Comparison of ENCODE assay signal across 8 cellular contexts in the genomic region with DNA sequence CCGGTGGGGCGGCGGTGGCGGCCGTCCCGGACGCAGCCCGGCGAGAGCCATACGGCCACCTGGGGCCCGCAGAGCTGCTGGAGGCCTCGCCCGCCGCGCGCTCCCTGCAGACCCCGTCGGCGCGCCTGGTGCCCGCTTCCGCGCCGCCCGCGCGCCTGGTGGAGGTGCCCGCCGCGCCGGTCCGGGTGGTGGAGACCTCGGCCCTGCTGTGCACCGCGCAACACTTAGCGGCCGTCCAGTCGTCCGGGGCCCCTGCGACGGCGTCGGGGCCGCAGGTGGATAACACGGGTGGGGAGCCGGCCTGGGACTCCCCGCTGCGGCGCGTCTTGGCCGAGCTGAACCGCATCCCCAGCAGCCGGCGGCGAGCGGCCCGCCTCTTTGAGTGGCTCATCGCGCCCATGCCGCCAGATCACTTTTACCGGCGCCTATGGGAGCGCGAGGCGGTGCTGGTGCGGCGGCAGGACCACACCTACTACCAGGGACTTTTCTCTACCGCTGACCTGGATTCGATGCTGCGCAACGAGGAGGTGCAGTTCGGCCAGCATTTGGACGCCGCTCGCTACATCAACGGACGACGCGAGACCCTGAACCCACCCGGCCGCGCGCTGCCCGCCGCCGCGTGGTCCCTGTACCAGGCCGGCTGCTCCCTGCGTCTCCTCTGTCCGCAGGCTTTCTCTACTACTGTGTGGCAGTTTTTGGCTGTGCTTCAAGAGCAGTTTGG. TPM values are rescaled to one million over a fixed set of nuclear protein-coding genes. Genes with fewer than 3 reads are reported as not detected.
DNase-seq lines count a peak whose midpoint lies in the region; ATAC-seq and TF ChIP-seq lines count a peak whose summit lies in the region.

No MANE protein-coding gene starts in this region.

- BruUV-seq in IMR-90 (replicated peaks; lab: Mats Ljungman, UMichigan), result no TSS peak

- ATAC-seq in GM21526 (IDR thresholded peaks at IDR 0.05; ENCODE audit: low FRiP score, unreplicated experiment) (peak; percentile 50), IMR-90 (ENCODE audit: low read depth) (peak; percentile 70), sciatic nerve (peak; percentile 18)
- ATAC-seq in activated naive CD8-positive, alpha-beta T cell treated with anti-CD3 and anti-CD28 coated beads, Interleukin-2, amount 10 ng/mL, durations not matched to agents 7 days and 5 days (ENCODE audit: low read depth), result peak; percentile 63

- H3K79me1 ChIP-seq in IMR-90 (ENCODE audit: low read depth in 1 of 2, low read length in 2 of 2), result peaks cover 28 to 42% of the 10 kb centered on the region in 2 experiments

- no peak for TF ChIP-seq RAD21 in IMR-90 (IDR thresholded peaks at IDR 0.05; ENCODE audit: low read length)

- intact Hi-C loops in IMR-90 (cut with micrococcal nuclease), result loop anchor here (5.0 kb wide), 2 partner anchors 121 to 146 kb away; partner anchors contain the start of gene ACOT6
- intact Hi-C loops in sciatic nerve (cut with DNase I), result no loop called here

- H3K27me3 ChIP-seq in IMR-90 (ENCODE audit: control insufficient read depth, insufficient read depth, low read length) (no peaks in the 10 kb centered on the region), right atrium auricular region (no peaks in the 10 kb centered on the region)

- peak overlapping the region; percentile 70; the same call in 1 of the 2 replicates for H4K5ac ChIP-seq in IMR-90 (ENCODE audit: low read depth, low read length)

- dilution Hi-C loops in IMR-90 (cut with HindIII; ENCODE audit: low sequenced_read_pairs, unreplicated experiment), result no loop called here

- peak overlapping the region; percentile 63 for H2BK5ac ChIP-seq in IMR-90 (ENCODE audit: low read depth, low read length, poor library complexity, severe bottlenecking)

- H3K27ac ChIP-seq in IMR-90 (ENCODE audit: insufficient read depth, low read length), result peak overlapping the region; percentile 85
- H3K27ac ChIP-seq in right atrium auricular region, result peak overlapping the region; percentile 85 to 87

- H2BK120ac ChIP-seq in IMR-90 (ENCODE audit: low read depth, low read length), result peak overlapping the region; percentile 71; the same call in 1 of the 2 replicates

- peak overlapping the region; percentile 94 for H2AK9ac ChIP-seq in IMR-90 (replicated peaks; ENCODE audit: low read depth, low read length, poor library complexity)

- no peak overlapping the region; the same call in 1 of the 2 replicates for H3K18ac ChIP-seq in IMR-90 (ENCODE audit: low read depth, low read length)

- H3K9ac ChIP-seq in IMR-90 (ENCODE audit: low read depth, low read length), result peak overlapping the region; percentile 84

- no peak overlapping the region for H2BK15ac ChIP-seq in IMR-90 (ENCODE audit: low read depth, low read length)

- H3K23ac ChIP-seq in IMR-90 (ENCODE audit: low read depth, low read length), result peak overlapping the region; percentile 95

- DNase-seq in DMS53 treated with DMSO at 0.1 percent for 48 hours (lab: John Stamatoyannopoulos, UW; ENCODE audit: unreplicated experiment) (peak; percentile 26), IMR-90 (peak; percentile 64), SK-N-DZ (ENCODE audit: low spot score) (peak; percentile 49), right atrium auricular region (ENCODE audit: low spot score) (no peak), sciatic nerve (ENCODE audit: low spot score) (peak; percentile 75), dedifferentiated amniotic fluid mesenchymal stem cell (ENCODE audit: extremely low spot score) (no peak)
- DNase-seq in activated naive CD8-positive, alpha-beta T cell treated with anti-CD3 and anti-CD28 coated beads, Interleukin-2, amount 10 ng/mL, durations not matched to agents 7 days and 5 days, result peak; percentile 79

- POLR2A ChIA-PET in IMR-90 (lab: Charles Lee; ENCODE audit: unreplicated experiment), result interaction anchor here (0.5 kb wide), 1 partner anchor 628 kb away, joined by 11 read pairs; no protein-coding TSS in a partner anchor
- POLR2A ChIA-PET in activated naive CD8-positive, alpha-beta T cell treated with anti-CD3 and anti-CD28 coated beads, Interleukin-2, amount 10 ng/mL, durations not matched to agents 7 days and 5 days (lab: Charles Lee), result interaction anchor here (0.5 to 2.4 kb wide), 20 partner anchors 9 to 1014 kb away, joined by 3 to 23 read pairs (median 4); partner anchors contain the start of genes ACOT1, ACOT2, ACOT6 and NUMB

- peak overlapping the region; percentile 48 to 93 for H4K8ac ChIP-seq in IMR-90 (ENCODE audit: low read depth in 2 of 2, low read length in 2 of 2)

- no peak overlapping the region for H2BK20ac ChIP-seq in IMR-90 (ENCODE audit: low read depth, low read length)

- H3K4me1 ChIP-seq in IMR-90 (ENCODE audit: control insufficient read depth, insufficient read depth, low read length) (peaks cover 11% of the 10 kb centered on the region), right atrium auricular region (peaks cover 0 to 29% of the 10 kb centered on the region in 2 donors)

- H3K56ac ChIP-seq in IMR-90 (ENCODE audit: extremely low read depth, insufficient read depth, low read length), result no peak overlapping the region

- no peaks in the 10 kb centered on the region for H3K9me3 ChIP-seq in IMR-90 (ENCODE audit: control insufficient read depth, insufficient read depth, low read length)
- no peaks in the 10 kb centered on the region for H3K9me3 ChIP-seq in right atrium auricular region

- peak overlapping the region; percentile 83; the same call in 1 of the 2 replicates for H2AK5ac ChIP-seq in IMR-90 (ENCODE audit: low read depth, low read length)

- H3K4me2 ChIP-seq in IMR-90 (ENCODE audit: low read depth, low read length), result peak overlapping the region; percentile 87

- peak overlapping the region; percentile 71 for H3K27ac Mint-ChIP-seq in activated naive CD8-positive, alpha-beta T cell treated with anti-CD3 and anti-CD28 coated beads, Interleukin-2, amount 10 ng/mL, durations not matched to agents 7 days and 5 days

- no peaks in the 10 kb centered on the region for H3K9me3 Mint-ChIP-seq in activated naive CD8-positive, alpha-beta T cell treated with anti-CD3 and anti-CD28 coated beads, Interleukin-2, amount 10 ng/mL, durations not matched to agents 7 days and 5 days

- in situ Hi-C loops in IMR-90 (cut with MboI; ENCODE audit: low sequenced_read_pairs), result no loop called here

- H3K4me3 ChIP-seq in IMR-90 (ENCODE audit: insufficient read depth, low read depth, low read length), result peak overlapping the region; percentile 82
- H3K4me3 ChIP-seq in right atrium auricular region, result peak overlapping the region; percentile 60 to 75

- peaks cover 14% of the 10 kb centered on the region for H4K20me1 ChIP-seq in IMR-90 (ENCODE audit: insufficient read depth, low read length)

- H3K36me3 ChIP-seq in IMR-90 (ENCODE audit: control insufficient read depth, insufficient read depth, low read length), result peaks cover 3% of the 10 kb centered on the region; the same call in 1 of the 2 replicates
- H3K36me3 ChIP-seq in right atrium auricular region, result no peaks in the 10 kb centered on the region

- H2AFZ ChIP-seq in IMR-90 (replicated peaks; ENCODE audit: low read length, poor library complexity), result peak overlapping the region; percentile 100

- WGBS in IMR-90 (ENCODE audit: extremely low coverage in 2 of 2, insufficient read length in 1 of 2), 2 experiments, result 2% methylated on average over 53 of the region's 90 CpGs; no CpG with 5 or more reads in 1 of the 2 experiments

- peak overlapping the region; percentile 89 for H4K91ac ChIP-seq in IMR-90 (ENCODE audit: insufficient read depth, low read depth, low read length)

- peaks cover 25% of the 10 kb centered on the region for H3K4me1 Mint-ChIP-seq in activated naive CD8-positive, alpha-beta T cell treated with anti-CD3 and anti-CD28 coated beads, Interleukin-2, amount 10 ng/mL, durations not matched to agents 7 days and 5 days

- H3K27me3 Mint-ChIP-seq in activated naive CD8-positive, alpha-beta T cell treated with anti-CD3 and anti-CD28 coated beads, Interleukin-2, amount 10 ng/mL, durations not matched to agents 7 days and 5 days, result peaks cover 9% of the 10 kb centered on the region

- TF ChIP-seq CTCF in IMR-90 (conservative IDR thresholded peaks at IDR 0.05; ENCODE audit: low read depth, low read length) (no peak), right atrium auricular region (IDR thresholded peaks at IDR 0.05) (no peak)

- H3K9me1 ChIP-seq in IMR-90 (ENCODE audit: insufficient read depth, low read length), result peaks cover 16% of the 10 kb centered on the region

- H3K4ac ChIP-seq in IMR-90 (ENCODE audit: low read depth, low read length), result peak overlapping the region; percentile 88

- CTCF ChIA-PET in IMR-90 (lab: Yijun Ruan, JAX), result interaction anchor here (1.4 kb wide), 1 partner anchor 141 kb away, joined by 4 read pairs; no protein-coding TSS in a partner anchor

- TF ChIP-seq POLR2A in IMR-90 (IDR thresholded peaks at IDR 0.05; ENCODE audit: low read depth, low read length), result 0 out of 2 replicates have a peak, but pooled peaks have one; percentile 7

- H3K36me3 Mint-ChIP-seq in activated naive CD8-positive, alpha-beta T cell treated with anti-CD3 and anti-CD28 coated beads, Interleukin-2, amount 10 ng/mL, durations not matched to agents 7 days and 5 days, result peaks cover 27% of the 10 kb centered on the region

- peak overlapping the region; percentile 88; the same call in 1 of the 2 replicates for H3K14ac ChIP-seq in IMR-90 (replicated peaks; ENCODE audit: low read depth, low read length)

- peak overlapping the region; percentile 86 for H3K4me3 Mint-ChIP-seq in activated naive CD8-positive, alpha-beta T cell treated with anti-CD3 and anti-CD28 coated beads, Interleukin-2, amount 10 ng/mL, durations not matched to agents 7 days and 5 days

RNA-seq across cellular contexts. Expression of gene RIOX1, which starts 0.7 kb away (rescaled TPM):
- total RNA-seq in IMR-90 (2012; rRNA removed) (11.7 and 12.9 TPM in 2 replicates), right atrium auricular region (10 to 100 TPM; 14.0 to 15.6 TPM), sciatic nerve (12.7 TPM)
- 9.5 and 10.1 TPM in 2 replicates for polyA plus RNA-seq in IMR-90 (2012; rRNA removed)
- polyA plus RNA-seq in IMR-90 (2012; cell fraction: cytosol; rRNA removed), result 8.1 and 13.4 TPM in 2 replicates
- 2.8 and 6.0 TPM in 2 replicates for polyA plus RNA-seq in IMR-90 (2012; cell fraction: nucleus; rRNA removed; ENCODE audit: low replicate concordance)
- 15.9 and 18.1 TPM in 2 replicates for polyA plus RNA-seq in SK-N-DZ (2014; cell fraction: cytosol; rRNA removed)
- 10.0 and 10.9 TPM in 2 replicates for polyA plus RNA-seq in SK-N-DZ (2014; cell fraction: nucleus; rRNA removed)
- 10 to 100 TPM; 22.2 to 23.9 TPM for total RNA-seq in activated naive CD8-positive, alpha-beta T cell treated with anti-CD3 and anti-CD28 coated beads, Interleukin-2, amount 10 ng/mL, durations not matched to agents 7 days and 5 days

RNA-seq across cellular contexts. Expression of gene NUMB, which starts 33.1 kb away (rescaled TPM):
- total RNA-seq in IMR-90 (2012; rRNA removed), result 41.7 and 45.9 TPM in 2 replicates
- polyA plus RNA-seq in IMR-90 (2012; rRNA removed), result 114 and 135 TPM in 2 replicates
- 49.6 and 56.5 TPM in 2 replicates for polyA plus RNA-seq in IMR-90 (2012; cell fraction: cytosol; rRNA removed)
- polyA plus RNA-seq in IMR-90 (2012; cell fraction: nucleus; rRNA removed; ENCODE audit: low replicate concordance), result 202 and 237 TPM in 2 replicates
- 7.1 TPM in 2 replicates for polyA plus RNA-seq in SK-N-DZ (2014; cell fraction: cytosol; rRNA removed)
- 12.0 and 32.5 TPM in 2 replicates for polyA plus RNA-seq in SK-N-DZ (2014; cell fraction: nucleus; rRNA removed)
- 10 to 100 TPM; 47.5 to 50.3 TPM for total RNA-seq in activated naive CD8-positive, alpha-beta T cell treated with anti-CD3 and anti-CD28 coated beads, Interleukin-2, amount 10 ng/mL, durations not matched to agents 7 days and 5 days
- 10 to 100 TPM; 24.6 to 31.9 TPM for total RNA-seq in right atrium auricular region
- 119 TPM for total RNA-seq in sciatic nerve

RNA-seq across cellular contexts. Expression of gene ACOT1, which starts 45.5 kb away (rescaled TPM):
- total RNA-seq in IMR-90 (2012; rRNA removed) (5.2 and 5.6 TPM in 2 replicates), right atrium auricular region (10 to 100 TPM; 13.6 to 19.8 TPM), sciatic nerve (3.8 TPM)
- 4.8 and 5.5 TPM in 2 replicates for polyA plus RNA-seq in IMR-90 (2012; rRNA removed)
- 4.5 and 5.3 TPM in 2 replicates for polyA plus RNA-seq in IMR-90 (2012; cell fraction: cytosol; rRNA removed)
- 4.3 and 7.6 TPM in 2 replicates for polyA plus RNA-seq in IMR-90 (2012; cell fraction: nucleus; rRNA removed; ENCODE audit: low replicate concordance)
- 10.9 and 12.1 TPM in 2 replicates for polyA plus RNA-seq in SK-N-DZ (2014; cell fraction: cytosol; rRNA removed)
- 6.1 and 6.9 TPM in 2 replicates for polyA plus RNA-seq in SK-N-DZ (2014; cell fraction: nucleus; rRNA removed)
- total RNA-seq in activated naive CD8-positive, alpha-beta T cell treated with anti-CD3 and anti-CD28 coated beads, Interleukin-2, amount 10 ng/mL, durations not matched to agents 7 days and 5 days, result 1 to 10 TPM; 1.3 to 2.0 TPM

Comparison
In these comparisons a context has a peak if more than half of its experiments do, and no peak if none do; other contexts are left out.
1. DNase-seq: peak in DMS53 treated with DMSO at 0.1 percent for 48 hours (single experiment), IMR-90 (single experiment), SK-N-DZ (single experiment), activated naive CD8-positive, alpha-beta T cell treated with anti-CD3 and anti-CD28 coated beads, Interleukin-2, amount 10 ng/mL, durations not matched to agents 7 days and 5 days (single experiment) and sciatic nerve (single experiment); none in right atrium auricular region (single experiment) and dedifferentiated amniotic fluid mesenchymal stem cell (single experiment).
2. ATAC-seq: peak in every context shown above with its lines; median percentile 70 in IMR-90; 63 in activated naive CD8-positive, alpha-beta T cell treated with anti-CD3 and anti-CD28 coated beads, Interleukin-2, amount 10 ng/mL, durations not matched to agents 7 days and 5 days; 50 in GM21526; 18 in sciatic nerve.